24 cellular contexts compared by ENCODE assay signal in genomic region chr4:15990570-15991285, GRCh38. TPM values are rescaled to one million over a fixed set of nuclear protein-coding genes. Genes with fewer than 3 reads are reported as not detected.
DNase-seq lines count a peak whose midpoint lies in the region; ATAC-seq, FAIRE-seq and TF ChIP-seq lines count a peak whose summit lies in the region.
"Had no signal": no experiment of that assay in that cellular context is flagged by ENCODE, and none has a peak within 500 bp of the region (broad histone marks: within the 10 kb centered on the region; RNA-seq: fewer than 3 reads in every experiment).

No MANE protein-coding gene starts in this region.

- no peak for TF ChIP-seq POLR2A in GM12892 (IDR thresholded peaks at IDR 0.05; ENCODE audit: low read depth, low read length)

- no peak overlapping the region for H3K27ac ChIP-seq in foreskin keratinocyte
- H3K27ac ChIP-seq in substantia nigra (ENCODE audit: low read depth, low read length, poor library complexity, severe bottlenecking), result no peak overlapping the region
- H3K27ac ChIP-seq: BLaER1 had no signal

- TF ChIP-seq CTCF in foreskin keratinocyte (conservative IDR thresholded peaks at IDR 0.05) (no peak), GM13976 (IDR thresholded peaks at IDR 0.05; ENCODE audit: borderline replicate concordance, control extremely low read depth, extremely low read depth, insufficient read depth, missing control alignments) (no peak)

- peaks cover 59% of the 10 kb centered on the region for H3K27me3 ChIP-seq in foreskin keratinocyte
- H3K27me3 ChIP-seq: BLaER1 had no signal

- DNase-seq in Ammon's horn (ENCODE audit: low spot score) (peak; percentile 51), ELR (ENCODE audit: low read depth) (peak; percentile 19), RKO (ENCODE audit: low spot score) (peak; percentile 33), foreskin keratinocyte (peak in 1 of 2 donors; percentile 9), GM12892 (ENCODE audit: insufficient read length) (no peak), substantia nigra (lab: John Stamatoyannopoulos, UW) (no peak), GM13976 (ENCODE audit: low spot score) (no peak)
- DNase-seq: CD4-positive, alpha-beta T cell; COR-L47; GDM1; KBM-7; NCI-H1092; NCI-H1436; NCI-H187 treated with DMSO at 0.1 percent for 48 hours; NCI-H345; NCI-H524 treated with DMSO at 0.1 percent for 48 hours; OCI-M1; Right ventricle myocardium superior had no signal

- peak; percentile 79 for ATAC-seq in foreskin keratinocyte
- ATAC-seq: HepG2 had no signal

- FAIRE-seq in GM12892 (lab: Jason Lieb, UNC), result no peak
- FAIRE-seq: HepG2 had no signal

- in situ Hi-C loops in GM13976 (cut with MboI; ENCODE audit: low sequenced_read_pairs, unreplicated experiment), result loop anchor here (25.0 kb wide), 2 partner anchors 253 to 503 kb away; no protein-coding TSS in a partner anchor

- H3K4me1 ChIP-seq in foreskin keratinocyte, result no peaks in the 10 kb centered on the region
- H3K4me1 ChIP-seq: HAP-1 had no signal

RNA-seq across cellular contexts. Expression of gene FGFBP2, which starts 27.8 kb away (rescaled TPM):
- total RNA-seq in foreskin keratinocyte, result not detected in 2 replicates
- not detected in 2 replicates for polyA plus RNA-seq in foreskin keratinocyte
- not detected for polyA plus RNA-seq in GM12892 (2012; ENCODE audit: missing spikeins)
- total RNA-seq: A673, HepG2, RPMI7951 had no signal
- polyA plus RNA-seq: HepG2 had no signal

RNA-seq across cellular contexts. Expression of gene FGFBP1, which starts 52.2 kb away (rescaled TPM):
- total RNA-seq in foreskin keratinocyte, result 1,075 and 1,699 TPM in 2 replicates
- polyA plus RNA-seq in foreskin keratinocyte, result 1,152 and 1,968 TPM in 2 replicates
- not detected for polyA plus RNA-seq in GM12892 (2012; ENCODE audit: missing spikeins)
- total RNA-seq: A673; CD4-positive, alpha-beta T cell; HepG2; Right ventricle myocardium superior; RPMI7951; SK-MEL-5 had no signal
- polyA plus RNA-seq: HepG2 had no signal

Comparison
In these comparisons a context has a peak if more than half of its experiments do, and no peak if none do; other contexts are left out.
1. DNase-seq: peak in Ammon's horn (single experiment), ELR (single experiment) and RKO (single experiment); none in GM12892 (single experiment), substantia nigra (0 of 49) and GM13976 (single experiment).